Comparison of ENCODE assay signal across 10 cellular contexts in the genomic region with DNA sequence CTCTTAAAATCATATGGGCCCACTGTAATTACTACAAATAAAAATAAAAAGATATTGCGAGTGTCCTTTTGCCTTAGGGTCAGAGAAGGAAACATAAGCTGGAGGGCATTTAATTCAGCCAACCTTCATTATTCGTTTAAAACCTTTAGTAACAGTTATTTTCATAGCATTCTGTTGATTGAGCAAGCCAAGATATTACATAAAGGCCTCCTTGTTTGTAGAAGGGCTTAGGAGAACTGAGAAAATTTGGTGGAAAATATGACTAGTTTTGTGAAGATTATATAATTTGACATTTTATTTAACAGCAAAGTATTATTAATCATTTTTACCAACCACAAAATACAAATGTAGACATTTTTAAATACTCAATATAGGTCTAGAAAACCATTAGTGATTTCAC.
"Had no signal": no experiment of that assay in that cellular context is flagged by ENCODE, and none has a peak within 500 bp of the region (broad histone marks: within the 10 kb centered on the region; RNA-seq: fewer than 3 reads in every experiment).

No MANE protein-coding gene starts in this region.

- H3K9me3 ChIP-seq: lower lobe of right lung, upper lobe of left lung had no signal

- H3K4me3 ChIP-seq: lower lobe of right lung, upper lobe of left lung had no signal

- H3K27ac ChIP-seq: lower lobe of right lung, upper lobe of left lung had no signal

- H3K4me1 ChIP-seq: lower lobe of right lung, upper lobe of left lung had no signal

- FAIRE-seq: colon had no signal

- DNase-seq: activated CD4-positive, alpha-beta T cell treated with anti-CD3 and anti-CD28 coated beads, Interleukin-2, amount 50 U/mL, for 48 hours; activated CD4-positive, CD25-positive, alpha-beta regulatory T cell treated with anti-CD3 and anti-CD28 coated beads, Interleukin-2, amount 50 U/mL, for 72 hours; activated gamma-delta T cell; activated T-cell treated with anti-CD3 and anti-CD28 coated beads, Interleukin-2, amount 50 U/mL, for 48 hours; lower lobe of right lung; naive B cell; stimulated activated CD4-positive, alpha-beta T cell treated with anti-CD3 and anti-CD28 coated beads, Interleukin-4, amount 100 ng/mL, for 1 hour; T-helper 9 cell had no signal

- H3K27me3 ChIP-seq: upper lobe of left lung had no signal

- H3K36me3 ChIP-seq: lower lobe of right lung, upper lobe of left lung had no signal
